In genomic region chr2:168180483-168180882, GRCh38 we compare ENCODE assay signal across 1 cellular context.
TF ChIP-seq lines count a peak whose summit lies in the region.

No MANE protein-coding gene starts in this region.

TF ChIP-seq in HepG2, 621 proteins besides CTCF, POLR2A, EP300 and RAD21 (continued from another document):
- no peak for TF ChIP-seq MNT (IDR thresholded peaks at IDR 0.05)
- TF ChIP-seq ZSCAN20 (CRISPR knock-in tag; IDR thresholded peaks at IDR 0.05; ENCODE audit: borderline replicate concordance) = 0 out of 2 replicates have a peak, but pooled peaks have one; percentile 42
- peak; percentile 28; the same call in 1 of the 2 replicates for TF ChIP-seq ZNF792 (CRISPR knock-in tag; IDR thresholded peaks at IDR 0.05)
- no peak for TF ChIP-seq SOX13 (IDR thresholded peaks at IDR 0.05)
- peak in 1 of 2 experiments; percentile 62; a peak in 1 of 4 replicates for TF ChIP-seq SOX13 (CRISPR knock-in tag; conservative IDR thresholded peaks at IDR 0.05 in 1 of 2, IDR thresholded peaks at IDR 0.05 in 1 of 2)
- no peak for TF ChIP-seq TFDP2 (CRISPR knock-in tag; IDR thresholded peaks at IDR 0.05)
- TF ChIP-seq NR2F6 (IDR thresholded peaks at IDR 0.05) = no peak
- TF ChIP-seq NR2F6 (CRISPR knock-in tag; IDR thresholded peaks at IDR 0.05) = peak; percentile 46; the same call in 1 of the 2 replicates
- TF ChIP-seq ZSCAN29 (CRISPR knock-in tag; conservative IDR thresholded peaks at IDR 0.05) = 0 out of 2 replicates have a peak, but pooled peaks have one; percentile 52
- no peak for TF ChIP-seq PAX8 (CRISPR knock-in tag; IDR thresholded peaks at IDR 0.05; ENCODE audit: borderline replicate concordance)
- TF ChIP-seq AHDC1 (CRISPR knock-in tag; IDR thresholded peaks at IDR 0.05; ENCODE audit: borderline replicate concordance) = 0 out of 2 replicates have a peak, but pooled peaks have one; percentile 72
- 0 out of 2 replicates have a peak, but pooled peaks have one; percentile 59 for TF ChIP-seq ESRRA (CRISPR knock-in tag; IDR thresholded peaks at IDR 0.05; ENCODE audit: low read depth)
- TF ChIP-seq MAZ (IDR thresholded peaks at IDR 0.05; ENCODE audit: borderline replicate concordance, low read depth, low read length) = no peak
- no peak for TF ChIP-seq MAZ (CRISPR knock-in tag; IDR thresholded peaks at IDR 0.05; ENCODE audit: low read depth)
- TF ChIP-seq ATF1 (CRISPR knock-in tag; IDR thresholded peaks at IDR 0.05) = peak; percentile 5; the same call in 1 of the 2 replicates
- peak; percentile 45; the same call in 1 of the 2 replicates for TF ChIP-seq THAP11 (CRISPR knock-in tag; IDR thresholded peaks at IDR 0.05)
